22 cellular contexts compared by ENCODE assay signal in the genomic region with DNA sequence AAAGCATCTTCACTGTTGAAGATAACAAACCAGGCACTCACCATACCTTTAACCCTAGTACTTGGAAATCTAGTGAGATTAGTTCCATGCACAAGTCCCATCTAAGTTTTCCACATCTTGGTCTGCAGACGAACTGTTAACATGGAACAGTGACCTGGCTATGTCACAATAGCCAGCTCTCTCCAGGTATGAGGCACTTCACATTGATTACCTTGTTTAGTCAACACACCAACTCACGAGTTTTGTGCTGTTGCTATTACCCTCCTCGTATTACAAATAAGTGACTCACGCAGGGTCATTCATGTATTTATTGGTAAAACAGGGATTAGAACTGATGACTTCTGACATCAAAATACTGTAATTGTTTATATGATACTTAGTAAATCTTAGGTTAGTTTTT.
"Had no signal": no experiment of that assay in that cellular context is flagged by ENCODE, and none has a peak within 500 bp of the region (broad histone marks: within the 10 kb centered on the region; RNA-seq: fewer than 3 reads in every experiment).

No MANE protein-coding gene starts in this region.

- DNase-seq: activated CD4-positive, alpha-beta T cell treated with anti-CD3 and anti-CD28 coated beads, Interleukin-2, amount 50 U/mL, for 1 hour; activated CD8-positive, alpha-beta memory T cell treated with anti-CD3 and anti-CD28 coated beads for 24 hours; activated gamma-delta T cell treated with Interleukin-2 at 50 U/mL for 16 hours; activated naive CD8-positive, alpha-beta T cell treated with anti-CD3 and anti-CD28 coated beads for 36 hours; amygdala; body of pancreas; central memory CD4-positive, alpha-beta T cell; colonic mucosa; hippocampal formation; mesenchymal stem cell; nephron progenitor cell; occipital lobe; right cardiac atrium; stimulated activated CD4-positive, alpha-beta T cell treated with anti-CD3 and anti-CD28 coated beads, Interleukin-4, amount 100 ng/mL, for 4 hours; stimulated activated CD8-positive, alpha-beta memory T cell treated with anti-CD3 and anti-CD28 coated beads, Interleukin-4, amount 100 ng/mL, for 48 hours; stimulated activated naive CD4-positive, alpha-beta T cell treated with Interleukin-2 at 50 U/mL for 16 hours; substantia nigra; transverse colon had no signal

- H3K36me3 ChIP-seq: colonic mucosa, esophagus muscularis mucosa, prostate gland, transverse colon had no signal

- H3K4me1 ChIP-seq: body of pancreas, colonic mucosa, esophagus muscularis mucosa, prostate gland, transverse colon had no signal

- H3K27me3 ChIP-seq: body of pancreas, colonic mucosa, esophagus muscularis mucosa, transverse colon had no signal

- H3K27ac ChIP-seq: body of pancreas, colonic mucosa, esophagus muscularis mucosa, prostate gland, skin epidermis, transverse colon had no signal

- H3K4me3 ChIP-seq: body of pancreas, colonic mucosa, esophagus muscularis mucosa, prostate gland, skin epidermis, transverse colon had no signal

- FAIRE-seq: endometrium had no signal
